22 cellular contexts compared by ENCODE assay signal in genomic region chr12:32903318-32903717, GRCh38.
"Had no signal": no experiment of that assay in that cellular context is flagged by ENCODE, and none has a peak within 500 bp of the region (broad histone marks: within the 10 kb centered on the region; RNA-seq: fewer than 3 reads in every experiment).

No MANE protein-coding gene starts in this region.

- H3K27ac ChIP-seq: esophagus squamous epithelium, neural progenitor cell, psoas muscle, skin epidermis, spleen, thoracic aorta, tibial nerve, upper lobe of right lung, uterus had no signal

- H2AFZ ChIP-seq: neural progenitor cell had no signal

- H3K9ac ChIP-seq: neural progenitor cell had no signal

- H3K4me1 ChIP-seq: neural progenitor cell, psoas muscle, tibial nerve, upper lobe of right lung, uterus had no signal

- H3K36me3 ChIP-seq: esophagus squamous epithelium, neural progenitor cell, spleen, thoracic aorta, tibial nerve, upper lobe of right lung, uterus had no signal

- H3K4me2 ChIP-seq: neural progenitor cell had no signal

- H3K27me3 ChIP-seq: neural progenitor cell, tibial nerve, uterus had no signal

- DNase-seq: cortex of kidney; effector memory CD8-positive, alpha-beta T cell; erythroblast; esophagus squamous epithelium; foreskin melanocyte; mesenchymal stem cell; midbrain; naive thymus-derived CD4-positive, alpha-beta T cell; nucleus accumbens; posterior cingulate gyrus; psoas muscle; right cardiac atrium; spleen; stimulated activated CD4-positive, alpha-beta T cell treated with anti-CD3 and anti-CD28 coated beads, Interleukin-4, amount 100 ng/mL, for 4 hours; stimulated activated naive CD8-positive, alpha-beta T cell treated with anti-CD3 and anti-CD28 coated beads, Interleukin-15, Interleukin-2, amounts not matched to agents 100 U/mL and 50 U/mL, for 24 hours; upper lobe of right lung; uterus had no signal

- H3K9me3 ChIP-seq: esophagus squamous epithelium, psoas muscle, spleen, thoracic aorta, tibial nerve, upper lobe of right lung, uterus had no signal

- H3K4me3 ChIP-seq: esophagus squamous epithelium, neural progenitor cell, psoas muscle, skin epidermis, spleen, thoracic aorta, tibial nerve, upper lobe of right lung, uterus had no signal

- ATAC-seq: effector memory CD8-positive, alpha-beta T cell; naive thymus-derived CD4-positive, alpha-beta T cell; psoas muscle; right cardiac atrium; stimulated activated memory B cell treated with anti-CD40 and anti-IgM and Interleukin-4, amounts not matched to agents 10 μg/mL and 1 μg/mL and 100 μg/mL, for 72 hours; stimulated activated naive CD8-positive, alpha-beta T cell treated with anti-CD3 and anti-CD28 coated beads, Interleukin-15, Interleukin-2, amounts not matched to agents 100 U/mL and 50 U/mL, for 24 hours; upper lobe of right lung had no signal
